33 cellular contexts compared by ENCODE assay signal in genomic region chr11:29310706-29311342, GRCh38.
DNase-seq lines count a peak whose midpoint lies in the region; ATAC-seq, FAIRE-seq and TF ChIP-seq lines count a peak whose summit lies in the region.
"Had no signal": no experiment of that assay in that cellular context is flagged by ENCODE, and none has a peak within 500 bp of the region (broad histone marks: within the 10 kb centered on the region; RNA-seq: fewer than 3 reads in every experiment).

No MANE protein-coding gene starts in this region.

- no peaks in the 10 kb centered on the region for H3K9me3 Mint-ChIP-seq in type B pancreatic cell
- H3K9me3 Mint-ChIP-seq: brain, H9 had no signal

- POLR2A ChIA-PET in SK-N-SH (lab: Yijun Ruan, JAX) (no interaction called here), HepG2 (lab: Yijun Ruan, JAX) (no interaction called here)

- H3K36me3 Mint-ChIP-seq in type B pancreatic cell: no peaks in the 10 kb centered on the region
- H3K36me3 Mint-ChIP-seq: activated naive CD8-positive, alpha-beta T cell treated with anti-CD3 and anti-CD28 coated beads, Interleukin-2, amount 10 ng/mL, durations not matched to agents 7 days and 5 days; brain; CD8-positive, alpha-beta memory T cell; memory B cell had no signal

- FAIRE-seq in bronchial epithelial cell (lab: Jason Lieb, UNC): peak; percentile 68
- no peak for FAIRE-seq in HepG2 (lab: Jason Lieb, UNC)
- FAIRE-seq: frontal cortex, G401.6 had no signal

- no peak for TF ChIP-seq CTCF in SK-N-SH (IDR thresholded peaks at IDR 0.05)
- TF ChIP-seq CTCF in bronchial epithelial cell (IDR thresholded peaks at IDR 0.05; ENCODE audit: insufficient read depth, low read length, severe bottlenecking): no peak
- no peak for TF ChIP-seq CTCF in HepG2 (CRISPR knock-in tag; IDR thresholded peaks at IDR 0.05)
- TF ChIP-seq CTCF in type B pancreatic cell (conservative IDR thresholded peaks at IDR 0.05): no peak

- H3K4me2 ChIP-seq in SK-N-SH (peak overlapping the region; percentile 13; the same call in 1 of the 2 replicates), HepG2 (ENCODE audit: low read depth, low read length) (no peak overlapping the region)

- H4K20me1 ChIP-seq in SK-N-SH (ENCODE audit: insufficient read depth) (no peaks in the 10 kb centered on the region), HepG2 (ENCODE audit: insufficient read depth, low read length) (no peaks in the 10 kb centered on the region)

- H3K4me3 ChIP-seq in SK-N-SH (ENCODE audit: low read depth in 2 of 2, low read length in 1 of 2): no peak overlapping the region
- no peak overlapping the region for H3K4me3 ChIP-seq in bronchial epithelial cell (ENCODE audit: low read depth, low read length)
- no peak overlapping the region for H3K4me3 ChIP-seq in HepG2 (replicated peaks in 1 of 3; ENCODE audit: insufficient read depth in 1 of 3, low read depth in 2 of 3, low read length in 3 of 3)
- H3K4me3 ChIP-seq: skin epidermis, thyroid gland had no signal

- H2AFZ ChIP-seq in SK-N-SH (ENCODE audit: low read depth) (peak overlapping the region; percentile 63), HepG2 (ENCODE audit: low read length) (no peak overlapping the region)

- H3K27ac Mint-ChIP-seq in type B pancreatic cell: peak overlapping the region; percentile 16
- H3K27ac Mint-ChIP-seq: activated CD4-positive, alpha-beta T cell treated with anti-CD3 and anti-CD28 coated beads for 36 hours; activated naive CD8-positive, alpha-beta T cell treated with anti-CD3 and anti-CD28 coated beads, Interleukin-2, amount 10 ng/mL, durations not matched to agents 7 days and 5 days; brain; CD8-positive, alpha-beta memory T cell; H9; memory B cell; stimulated activated naive CD8-positive, alpha-beta T cell treated with anti-CD3 and anti-CD28 coated beads, Interleukin-15, Interleukin-2, amounts not matched to agents 100 ng/mL and 50 ng/mL, for 24 hours had no signal

- BruUV-seq in HepG2 (replicated peaks; lab: Mats Ljungman, UMichigan): no TSS peak

- H3K9me2 ChIP-seq in SK-N-SH: no peaks in the 10 kb centered on the region

- no peak for TF ChIP-seq POLR2A in HepG2 (IDR thresholded peaks at IDR 0.05; ENCODE audit: insufficient read depth in 1 of 2, low read depth in 2 of 2, low read length in 2 of 2)

- WGBS in SK-N-SH (ENCODE audit: low lambda C conversion rate): 29% methylated on average over 3 of the region's 3 CpGs
- 22% methylated on average over 3 of the region's 3 CpGs for WGBS in HepG2 (ENCODE audit: low lambda C conversion rate)

- H3K4me1 ChIP-seq in SK-N-SH (ENCODE audit: control insufficient read depth in 1 of 2, insufficient read depth in 2 of 2, low read depth in 1 of 2, low read length in 1 of 2) (peaks cover 0 to 53% of the 10 kb centered on the region in 2 experiments; a peak in 3 of 4 replicates), HepG2 (ENCODE audit: insufficient read depth, low read length) (no peaks in the 10 kb centered on the region)
- H3K4me1 ChIP-seq: thyroid gland had no signal

- peaks cover 49% of the 10 kb centered on the region for H3F3A ChIP-seq in SK-N-SH (replicated peaks; ENCODE audit: insufficient read depth)

- DNase-seq in SK-N-SH: no peak
- peak; percentile 90 for DNase-seq in bronchial epithelial cell (ENCODE audit: low read depth)
- DNase-seq in HepG2 (ENCODE audit: low spot score): no peak
- no peak for DNase-seq in type B pancreatic cell (ENCODE audit: extremely low spot score, unreplicated experiment)
- no peak for DNase-seq in caudate nucleus (lab: John Stamatoyannopoulos, UW)
- no peak for DNase-seq in T-helper 1 cell
- DNase-seq in NCI-H345 treated with DMSO at 0.1 percent for 48 hours (lab: John Stamatoyannopoulos, UW; ENCODE audit: unreplicated experiment): no peak
- DNase-seq: activated CD4-positive, alpha-beta T cell treated with anti-CD3 and anti-CD28 coated beads for 36 hours; activated effector memory CD4-positive, alpha-beta T cell treated with anti-CD3 and anti-CD28 coated beads, Interleukin-2, amount 50 U/mL, for 16 hours; activated naive CD8-positive, alpha-beta T cell treated with anti-CD3 and anti-CD28 coated beads, Interleukin-2, amount 10 ng/mL, durations not matched to agents 7 days and 5 days; activated T-cell treated with anti-CD3 and anti-CD28 coated beads for 4 hours; AML-193; CD8-positive, alpha-beta memory T cell; effector CD8-positive, alpha-beta T cell; erythroblast; H9; KG1; left colon; NCI-H1417 treated with DMSO at 0.1 percent for 48 hours; NCI-H2081; NCI-H345; NCI-H82; thyroid gland had no signal

- no peaks in the 10 kb centered on the region for H3K9me3 ChIP-seq in SK-N-SH
- H3K9me3 ChIP-seq in HepG2 (ENCODE audit: low read length): no peaks in the 10 kb centered on the region
- H3K9me3 ChIP-seq: neutrophil, thyroid gland had no signal

- H3K27ac ChIP-seq in SK-N-SH (ENCODE audit: low read depth in 2 of 2, low read length in 1 of 2) (peak overlapping the region; percentile 34 to 93), HepG2 (ENCODE audit: extremely low read length, insufficient read depth, low read length) (no peak overlapping the region), caudate nucleus (ENCODE audit: low read depth, low read length) (no peak overlapping the region)
- H3K27ac ChIP-seq: 22Rv1, neutrophil, RWPE1, skin epidermis, thyroid gland had no signal

- no peaks in the 10 kb centered on the region for H3K27me3 Mint-ChIP-seq in type B pancreatic cell
- H3K27me3 Mint-ChIP-seq: activated CD4-positive, alpha-beta T cell treated with anti-CD3 and anti-CD28 coated beads for 36 hours; activated naive CD8-positive, alpha-beta T cell treated with anti-CD3 and anti-CD28 coated beads, Interleukin-2, amount 10 ng/mL, durations not matched to agents 7 days and 5 days; brain; memory B cell; stimulated activated naive CD8-positive, alpha-beta T cell treated with anti-CD3 and anti-CD28 coated beads, Interleukin-15, Interleukin-2, amounts not matched to agents 100 ng/mL and 50 ng/mL, for 24 hours had no signal

- intact Hi-C loops in HepG2 (cut with micrococcal nuclease; ENCODE audit: unreplicated experiment): no loop called here

- CTCF ChIA-PET in SK-N-SH (lab: Yijun Ruan, JAX) (no interaction called here), HepG2 (lab: Yijun Ruan, JAX; ENCODE audit: low intra/inter-chr PET ratio, low total read pairs) (no interaction called here)

- H3K36me3 ChIP-seq in SK-N-SH (replicated peaks in 1 of 2; ENCODE audit: control insufficient read depth in 1 of 2, insufficient read depth in 2 of 2, low read length in 1 of 2) (no peaks in the 10 kb centered on the region), bronchial epithelial cell (ENCODE audit: control insufficient read depth, insufficient read depth, low read length) (no peaks in the 10 kb centered on the region), HepG2 (replicated peaks in 1 of 2; ENCODE audit: control insufficient read depth in 1 of 2, insufficient read depth in 2 of 2, low read length in 2 of 2) (no peaks in the 10 kb centered on the region)
- H3K36me3 ChIP-seq: neutrophil, thyroid gland had no signal

- H3K79me2 ChIP-seq in SK-N-SH (ENCODE audit: insufficient read depth) (no peaks in the 10 kb centered on the region), HepG2 (ENCODE audit: insufficient read depth, low read length) (no peaks in the 10 kb centered on the region)

- H3K9ac ChIP-seq in SK-N-SH (peak overlapping the region; percentile 57), HepG2 (ENCODE audit: insufficient read depth, low read depth, low read length) (no peak overlapping the region)

- no peaks in the 10 kb centered on the region for H3K27me3 ChIP-seq in SK-N-SH (ENCODE audit: insufficient read depth)
- H3K27me3 ChIP-seq in bronchial epithelial cell (ENCODE audit: control insufficient read depth, insufficient read depth, low read length): no peaks in the 10 kb centered on the region
- no peaks in the 10 kb centered on the region for H3K27me3 ChIP-seq in HepG2 (ENCODE audit: control insufficient read depth in 1 of 2, insufficient read depth in 2 of 2, low read length in 2 of 2)
- H3K27me3 ChIP-seq: neutrophil, thyroid gland had no signal

- no peak for TF ChIP-seq EP300 in SK-N-SH (IDR thresholded peaks at IDR 0.05; ENCODE audit: borderline replicate concordance in 1 of 2, low read depth in 1 of 2, low read length in 1 of 2)
- no peak for TF ChIP-seq EP300 in HepG2 (IDR thresholded peaks at IDR 0.05; ENCODE audit: low read depth in 2 of 2, low read length in 2 of 2)
- no peak for TF ChIP-seq EP300 in HepG2 (CRISPR knock-in tag; IDR thresholded peaks at IDR 0.05; ENCODE audit: borderline replicate concordance)

- H3K4me1 Mint-ChIP-seq in type B pancreatic cell (ENCODE audit: unreplicated experiment): no peaks in the 10 kb centered on the region
- H3K4me1 Mint-ChIP-seq: activated CD4-positive, alpha-beta T cell treated with anti-CD3 and anti-CD28 coated beads for 36 hours; activated naive CD8-positive, alpha-beta T cell treated with anti-CD3 and anti-CD28 coated beads, Interleukin-2, amount 10 ng/mL, durations not matched to agents 7 days and 5 days; brain; CD8-positive, alpha-beta memory T cell; H9; memory B cell had no signal

- in situ Hi-C loops in HepG2 (cut with HindIII; ENCODE audit: extremely low pct_ligation_motif_present, low pct_unique_long_range_greater_than_20kb): no loop called here

- TF ChIP-seq RAD21 in SK-N-SH (IDR thresholded peaks at IDR 0.05; ENCODE audit: low read length) (no peak), HepG2 (CRISPR knock-in tag; IDR thresholded peaks at IDR 0.05) (no peak)

- ATAC-seq in SK-N-SH treated with all-trans-retinoic acid at 6 μM for 48 hours: no peak
- peak; percentile 43; the same call in 1 of the 3 replicates for ATAC-seq in HepG2
- ATAC-seq: activated CD4-positive, alpha-beta T cell treated with anti-CD3 and anti-CD28 coated beads for 36 hours; left colon had no signal

- H3K4me3 Mint-ChIP-seq in type B pancreatic cell: no peak overlapping the region
- H3K4me3 Mint-ChIP-seq: activated CD4-positive, alpha-beta T cell treated with anti-CD3 and anti-CD28 coated beads for 36 hours; activated naive CD8-positive, alpha-beta T cell treated with anti-CD3 and anti-CD28 coated beads, Interleukin-2, amount 10 ng/mL, durations not matched to agents 7 days and 5 days; brain; CD8-positive, alpha-beta memory T cell; H9; memory B cell; stimulated activated naive CD8-positive, alpha-beta T cell treated with anti-CD3 and anti-CD28 coated beads, Interleukin-15, Interleukin-2, amounts not matched to agents 100 ng/mL and 50 ng/mL, for 24 hours had no signal

TF ChIP-seq in SK-N-SH, 30 proteins besides CTCF, POLR2A, EP300 and RAD21:
- TF ChIP-seq POLR2AphosphoS5 (IDR thresholded peaks at IDR 0.05; ENCODE audit: low read depth, low read length) (no peak), FOXM1 (IDR thresholded peaks at IDR 0.05; ENCODE audit: low read depth) (no peak), RXRA (IDR thresholded peaks at IDR 0.05; ENCODE audit: borderline replicate concordance, low read depth) (no peak)

TF ChIP-seq in SK-N-SH treated with all-trans-retinoic acid at 6 μM for 48 hours, 23 proteins besides CTCF, POLR2A, EP300 and RAD21 (continues in another document):
- TF ChIP-seq ESRRG (CRISPR knock-in tag; IDR thresholded peaks at IDR 0.05) (no peak), BACH2 (CRISPR knock-in tag; IDR thresholded peaks at IDR 0.05; ENCODE audit: borderline replicate concordance) (no peak), ZFP3 (CRISPR knock-in tag; IDR thresholded peaks at IDR 0.05) (no peak)

TF ChIP-seq in HepG2, 621 proteins besides CTCF, POLR2A, EP300 and RAD21:
- TF ChIP-seq KLF16 (CRISPR knock-in tag; IDR thresholded peaks at IDR 0.05): no peak
- no peak for TF ChIP-seq EZH2 (conservative IDR thresholded peaks at IDR 0.05; ENCODE audit: low read depth, low read length)

Comparison
In these comparisons a context has a peak if more than half of its experiments do, and no peak if none do; other contexts are left out.
1. H3K27ac ChIP-seq: peak in SK-N-SH (2 of 2); none in HepG2 (single experiment) and caudate nucleus (single experiment).